Comparison of ENCODE assay signal across 29 cellular contexts in genomic region chr5:168697034-168697720, GRCh38.
"Had no signal": no experiment of that assay in that cellular context is flagged by ENCODE, and none has a peak within 500 bp of the region (broad histone marks: within the 10 kb centered on the region; RNA-seq: fewer than 3 reads in every experiment).

No MANE protein-coding gene starts in this region.

- FAIRE-seq: bronchial epithelial cell, colon, endometrium, keratinocyte had no signal

- ATAC-seq: activated T-cell treated with anti-CD3 and anti-CD28 coated beads, Interleukin-2, amount 50 U/mL, for 72 hours; left cardiac atrium; natural killer cell; stimulated activated naive B cell treated with anti-CD40 and anti-IgM and Interleukin-4, amounts not matched to agents 10 μg/mL and 1 μg/mL and 100 μg/mL, for 72 hours; upper lobe of right lung had no signal

- H3K4me3 Mint-ChIP-seq: activated naive CD8-positive, alpha-beta T cell; activated T-cell treated with anti-CD3 and anti-CD28 coated beads, Interleukin-2, amount 50 U/mL, for 72 hours; memory B cell; natural killer cell; stimulated activated naive B cell treated with anti-CD40 and anti-IgM and Interleukin-4, amounts not matched to agents 10 μg/mL and 1 μg/mL and 100 μg/mL, for 72 hours; T-helper 2 cell treated with Interferon-gamma antibody and Interleukin-4, amounts not matched to agents 5 μg/mL and 100 μg/mL, for 36 hours had no signal

- H3K4me1 ChIP-seq: stomach, thyroid gland, upper lobe of right lung had no signal

- H3K4me1 Mint-ChIP-seq: memory B cell; natural killer cell; stimulated activated naive B cell treated with anti-CD40 and anti-IgM and Interleukin-4, amounts not matched to agents 10 μg/mL and 1 μg/mL and 100 μg/mL, for 72 hours had no signal

- H3K4me2 ChIP-seq: smooth muscle cell had no signal

- H3K36me3 ChIP-seq: thyroid gland, upper lobe of right lung had no signal

- H3K27ac Mint-ChIP-seq: activated naive CD8-positive, alpha-beta T cell; activated T-cell treated with anti-CD3 and anti-CD28 coated beads, Interleukin-2, amount 50 U/mL, for 72 hours; memory B cell; natural killer cell; progenitor cell of endocrine pancreas; stimulated activated naive B cell treated with anti-CD40 and anti-IgM and Interleukin-4, amounts not matched to agents 10 μg/mL and 1 μg/mL and 100 μg/mL, for 72 hours; T-helper 2 cell treated with Interferon-gamma antibody and Interleukin-4, amounts not matched to agents 5 μg/mL and 100 μg/mL, for 36 hours had no signal

- H3K4me3 ChIP-seq: gastroesophageal sphincter, smooth muscle cell, stomach, thyroid gland, upper lobe of right lung had no signal

- H3K9me3 Mint-ChIP-seq: activated T-cell treated with anti-CD3 and anti-CD28 coated beads, Interleukin-2, amount 50 U/mL, for 72 hours; memory B cell; natural killer cell; stimulated activated naive B cell treated with anti-CD40 and anti-IgM and Interleukin-4, amounts not matched to agents 10 μg/mL and 1 μg/mL and 100 μg/mL, for 72 hours; T-helper 2 cell treated with Interferon-gamma antibody and Interleukin-4, amounts not matched to agents 5 μg/mL and 100 μg/mL, for 36 hours had no signal

- H3K9me3 ChIP-seq: gastroesophageal sphincter, stomach, thyroid gland, upper lobe of right lung had no signal

- DNase-seq: activated CD4-positive, alpha-beta T cell treated with anti-CD3 and anti-CD28 coated beads for 4 hours; activated CD4-positive, alpha-beta T cell treated with anti-CD3 and anti-CD28 coated beads, Interleukin-2, amount 50 U/mL, for 4 hours; activated naive CD4-positive, alpha-beta T cell treated with Interleukin-2 at 50 U/mL for 16 hours; activated T-cell treated with anti-CD3 and anti-CD28 coated beads for 4 hours; activated T-cell treated with anti-CD3 and anti-CD28 coated beads, Interleukin-2, amount 50 U/mL, for 72 hours; anterior cingulate cortex; dermis blood vessel endothelial cell; effector CD8-positive, alpha-beta T cell; head of caudate nucleus; hippocampal formation; left cardiac atrium; natural killer cell; stimulated activated CD4-positive, alpha-beta T cell treated with anti-CD3 and anti-CD28 coated beads, Interleukin-15, amount 100 ng/mL, for 24 hours; stimulated activated CD4-positive, alpha-beta T cell treated with anti-CD3 and anti-CD28 coated beads, Interleukin-2, amount 100 ng/mL, for 24 hours; stimulated activated naive B cell treated with anti-CD40 and anti-IgM and Interleukin-4, amounts not matched to agents 10 μg/mL and 1 μg/mL and 100 μg/mL, for 72 hours; stomach; T-helper 1 cell; thyroid gland; upper lobe of right lung had no signal

- H3K27me3 Mint-ChIP-seq: activated naive CD8-positive, alpha-beta T cell had no signal

- H3K27me3 ChIP-seq: gastroesophageal sphincter, stomach, thyroid gland, upper lobe of right lung had no signal

- H3K27ac ChIP-seq: thyroid gland, upper lobe of right lung had no signal

- H3K36me3 Mint-ChIP-seq: activated naive CD8-positive, alpha-beta T cell; memory B cell; natural killer cell; stimulated activated naive B cell treated with anti-CD40 and anti-IgM and Interleukin-4, amounts not matched to agents 10 μg/mL and 1 μg/mL and 100 μg/mL, for 72 hours had no signal
